In genomic region chr18:79630266-79631095, GRCh38 we compare ENCODE assay signal across 15 cellular contexts. TPM values are rescaled to one million over a fixed set of nuclear protein-coding genes. Genes with fewer than 3 reads are reported as not detected.
A peak's percentile ranks its signal among the peaks of the same experiment; 100 is the strongest.
DNase-seq lines count a peak whose midpoint lies in the region; ATAC-seq and TF ChIP-seq lines count a peak whose summit lies in the region.
"Had no signal": no experiment of that assay in that cellular context is flagged by ENCODE, and none has a peak within 500 bp of the region (broad histone marks: within the 10 kb centered on the region; RNA-seq: fewer than 3 reads in every experiment).

No MANE protein-coding gene starts in this region.

- H3K36me3 Mint-ChIP-seq in stimulated activated naive CD8-positive, alpha-beta T cell treated with anti-CD3 and anti-CD28 coated beads, Interleukin-15, Interleukin-2, amounts not matched to agents 100 ng/mL and 50 ng/mL, for 24 hours (ENCODE audit: low read depth): no peaks in the 10 kb centered on the region
- H3K36me3 Mint-ChIP-seq: brain; CD4-positive, CD25-positive, alpha-beta regulatory T cell had no signal

- no peaks in the 10 kb centered on the region for H3K79me2 ChIP-seq in hepatocyte

- 90% methylated on average over 36 of the region's 36 CpGs for WGBS in hepatocyte (ENCODE audit: low lambda C conversion rate, missing lambda C conversion rate)

- H3K4me3 ChIP-seq in hepatocyte: no peak overlapping the region

- no peaks in the 10 kb centered on the region for H3K9me3 ChIP-seq in hepatocyte (ENCODE audit: low read depth)

- no peak for ATAC-seq in stimulated activated naive CD8-positive, alpha-beta T cell treated with anti-CD3 and anti-CD28 coated beads, Interleukin-15, amount 100 ng/mL, for 72 hours
- ATAC-seq in SK-N-SH treated with all-trans-retinoic acid at 6 μM for 48 hours: peak; percentile 63

- H3K4me3 Mint-ChIP-seq in stimulated activated naive CD8-positive, alpha-beta T cell treated with anti-CD3 and anti-CD28 coated beads, Interleukin-15, Interleukin-2, amounts not matched to agents 100 ng/mL and 50 ng/mL, for 24 hours: no peak overlapping the region
- H3K4me3 Mint-ChIP-seq in stimulated activated naive CD8-positive, alpha-beta T cell treated with anti-CD3 and anti-CD28 coated beads, Interleukin-15, amount 100 ng/mL, for 72 hours: no peak overlapping the region
- H3K4me3 Mint-ChIP-seq: activated B cell treated with CpG ODN at 0.5 μM for 24 hours; activated T-helper 1 cell treated with anti-CD3 and anti-CD28 coated beads, Interleukin-12 subunit alpha, Interleukin-12 subunit beta, Interleukin-2, Interleukin-4 antibody, amounts not matched to agents 30 ng/mL and 10 ng/mL and 1 ng/mL, durations not matched to agents 14 hours and 24 hours and 36 hours; brain had no signal

- no peaks in the 10 kb centered on the region for H3K27me3 ChIP-seq in hepatocyte

- H4K20me1 ChIP-seq in hepatocyte (ENCODE audit: insufficient read depth, poor library complexity, severe bottlenecking): no peaks in the 10 kb centered on the region

- no peak for TF ChIP-seq CTCF in hepatocyte (IDR thresholded peaks at IDR 0.05; ENCODE audit: poor library complexity)

- H3K36me3 ChIP-seq in hepatocyte (replicated peaks; ENCODE audit: insufficient read depth, low read depth): no peaks in the 10 kb centered on the region

- no peak overlapping the region for H3K4me2 ChIP-seq in hepatocyte

- DNase-seq in stimulated activated naive CD8-positive, alpha-beta T cell treated with anti-CD3 and anti-CD28 coated beads, Interleukin-15, amount 100 ng/mL, for 72 hours: no peak
- peak; percentile 85 for DNase-seq in mesenteric fat pad (ENCODE audit: low spot score)
- no peak for DNase-seq in 8988T
- no peak for DNase-seq in SHP77 (lab: John Stamatoyannopoulos, UW)
- DNase-seq in kidney glomerular epithelial cell (lab: John Stamatoyannopoulos, UW): no peak
- DNase-seq in hepatocyte (ENCODE audit: low spot score): no peak
- DNase-seq: activated B cell treated with CpG ODN at 0.5 μM for 24 hours, NCI-H446, nucleus accumbens, Right ventricle myocardium superior had no signal

- peaks cover 7% of the 10 kb centered on the region for H3K9me3 Mint-ChIP-seq in stimulated activated naive CD8-positive, alpha-beta T cell treated with anti-CD3 and anti-CD28 coated beads, Interleukin-15, Interleukin-2, amounts not matched to agents 100 ng/mL and 50 ng/mL, for 24 hours
- H3K9me3 Mint-ChIP-seq in stimulated activated naive CD8-positive, alpha-beta T cell treated with anti-CD3 and anti-CD28 coated beads, Interleukin-15, amount 100 ng/mL, for 72 hours: peaks cover 10 to 11% of the 10 kb centered on the region in 2 donors

- peaks cover 14% of the 10 kb centered on the region for H3K4me1 Mint-ChIP-seq in stimulated activated naive CD8-positive, alpha-beta T cell treated with anti-CD3 and anti-CD28 coated beads, Interleukin-15, Interleukin-2, amounts not matched to agents 100 ng/mL and 50 ng/mL, for 24 hours (ENCODE audit: low read depth)
- peaks cover 4% of the 10 kb centered on the region for H3K4me1 Mint-ChIP-seq in stimulated activated naive CD8-positive, alpha-beta T cell treated with anti-CD3 and anti-CD28 coated beads, Interleukin-15, amount 100 ng/mL, for 72 hours

- H3K9me2 ChIP-seq in hepatocyte (replicated peaks; ENCODE audit: insufficient read depth): no peaks in the 10 kb centered on the region

- H3K27ac ChIP-seq in hepatocyte: no peak overlapping the region

- no peak overlapping the region for H2AFZ ChIP-seq in hepatocyte

- peak overlapping the region; percentile 10 for H3K27ac Mint-ChIP-seq in stimulated activated naive CD8-positive, alpha-beta T cell treated with anti-CD3 and anti-CD28 coated beads, Interleukin-15, Interleukin-2, amounts not matched to agents 100 ng/mL and 50 ng/mL, for 24 hours
- no peak overlapping the region for H3K27ac Mint-ChIP-seq in stimulated activated naive CD8-positive, alpha-beta T cell treated with anti-CD3 and anti-CD28 coated beads, Interleukin-15, amount 100 ng/mL, for 72 hours
- H3K27ac Mint-ChIP-seq: activated B cell treated with CpG ODN at 0.5 μM for 24 hours; activated T-helper 1 cell treated with anti-CD3 and anti-CD28 coated beads, Interleukin-12 subunit alpha, Interleukin-12 subunit beta, Interleukin-2, Interleukin-4 antibody, amounts not matched to agents 30 ng/mL and 10 ng/mL and 1 ng/mL, durations not matched to agents 14 hours and 24 hours and 36 hours; CD4-positive, CD25-positive, alpha-beta regulatory T cell had no signal

- H3K27me3 Mint-ChIP-seq in stimulated activated naive CD8-positive, alpha-beta T cell treated with anti-CD3 and anti-CD28 coated beads, Interleukin-15, Interleukin-2, amounts not matched to agents 100 ng/mL and 50 ng/mL, for 24 hours: no peaks in the 10 kb centered on the region
- H3K27me3 Mint-ChIP-seq in stimulated activated naive CD8-positive, alpha-beta T cell treated with anti-CD3 and anti-CD28 coated beads, Interleukin-15, amount 100 ng/mL, for 72 hours: peaks cover 15% of the 10 kb centered on the region
- H3K27me3 Mint-ChIP-seq: activated B cell treated with CpG ODN at 0.5 μM for 24 hours; CD4-positive, CD25-positive, alpha-beta regulatory T cell had no signal

- H3K4me1 ChIP-seq in hepatocyte (ENCODE audit: insufficient read depth): no peaks in the 10 kb centered on the region

TF ChIP-seq in SK-N-SH treated with all-trans-retinoic acid at 6 μM for 48 hours, 23 proteins besides CTCF, POLR2A, EP300 and RAD21:
- no peak for TF ChIP-seq ZFP30 (CRISPR knock-in tag; IDR thresholded peaks at IDR 0.05)
- no peak for TF ChIP-seq OSR1 (CRISPR knock-in tag; IDR thresholded peaks at IDR 0.05)
- no peak for TF ChIP-seq ARNTL (CRISPR knock-in tag; IDR thresholded peaks at IDR 0.05; ENCODE audit: borderline replicate concordance, low read depth)
- no peak for TF ChIP-seq CSRNP3 (CRISPR knock-in tag; IDR thresholded peaks at IDR 0.05)
- no peak for TF ChIP-seq ZC3H10 (CRISPR knock-in tag; IDR thresholded peaks at IDR 0.05)
- no peak for TF ChIP-seq GLIS3 (CRISPR knock-in tag; IDR thresholded peaks at IDR 0.05)
- TF ChIP-seq ESRRG (CRISPR knock-in tag; IDR thresholded peaks at IDR 0.05): no peak
- no peak for TF ChIP-seq CSDC2 (CRISPR knock-in tag; IDR thresholded peaks at IDR 0.05)
- no peak for TF ChIP-seq CREB5 (CRISPR knock-in tag; IDR thresholded peaks at IDR 0.05; ENCODE audit: low read depth)
- no peak for TF ChIP-seq ISL1 (CRISPR knock-in tag; IDR thresholded peaks at IDR 0.05)

RNA-seq across cellular contexts. Expression of gene CTDP1, which starts 49.1 kb away (rescaled TPM):
- total RNA-seq in mesenteric fat pad (20.8 TPM), hepatocyte (13.8 and 20.4 TPM in 2 replicates)
- polyA plus RNA-seq in hepatocyte: 20.4 and 20.6 TPM in 2 replicates
